In the genomic region with DNA sequence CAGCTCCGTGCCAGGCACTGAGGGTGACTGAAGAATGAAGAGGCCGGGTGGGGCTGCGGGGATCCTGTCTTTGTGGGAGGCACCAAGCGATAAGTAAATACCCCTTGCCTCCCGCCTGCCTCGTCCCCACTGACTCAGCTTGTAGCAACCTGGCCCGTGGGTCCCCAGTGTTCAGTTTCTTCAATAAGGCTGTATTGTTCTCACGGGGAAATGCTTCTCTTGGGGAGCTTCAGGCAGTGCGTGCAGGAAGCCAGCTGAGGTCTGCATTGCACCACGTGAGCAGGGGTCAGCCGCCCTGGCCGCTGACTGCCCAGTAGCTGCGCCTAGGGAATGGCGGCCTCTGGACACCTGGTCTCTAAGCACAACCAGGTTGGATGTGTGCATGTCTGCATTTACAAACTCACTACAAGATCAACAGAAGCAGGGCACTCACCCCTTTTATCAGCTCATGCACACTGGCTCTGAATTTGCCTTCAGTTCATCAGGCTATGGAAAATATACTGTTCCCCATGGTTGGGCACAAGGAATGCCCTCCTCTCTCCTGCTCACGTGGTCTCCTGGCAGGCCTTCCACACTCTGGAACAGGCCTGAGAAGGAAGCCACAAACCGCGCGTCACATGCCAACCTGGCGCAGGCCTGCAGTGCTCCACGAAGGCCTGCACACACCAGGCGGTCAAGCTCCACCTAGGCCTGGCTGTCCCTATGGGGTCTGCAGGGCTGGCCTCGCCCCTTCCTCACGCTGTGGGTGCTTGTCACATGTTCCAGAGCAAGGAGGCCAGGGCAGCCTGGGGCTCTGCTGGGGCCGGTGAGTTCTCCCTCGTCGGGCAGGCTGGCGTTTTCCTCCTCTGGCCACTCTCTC, we compare ENCODE assay signal across 18 cellular contexts.
DNase-seq lines count a peak whose midpoint lies in the region; ATAC-seq, FAIRE-seq and TF ChIP-seq lines count a peak whose summit lies in the region.
"Had no signal": no experiment of that assay in that cellular context is flagged by ENCODE, and none has a peak within 500 bp of the region (broad histone marks: within the 10 kb centered on the region; RNA-seq: fewer than 3 reads in every experiment).

No MANE protein-coding gene starts in this region.

- no peaks in the 10 kb centered on the region for H3K36me3 ChIP-seq in MG63
- H3K36me3 ChIP-seq in esophagus muscularis mucosa, result no peaks in the 10 kb centered on the region

- intact Hi-C loops in esophagus muscularis mucosa (cut with DNase I), result no loop called here

- ATAC-seq in GM21717 (IDR thresholded peaks at IDR 0.05; ENCODE audit: unreplicated experiment) (no peak), T-helper 17 cell (no peak)
- ATAC-seq: GM23338, PC-3 had no signal

- in situ Hi-C loops in ACHN (cut with HindIII; ENCODE audit: low pct_ligation_motif_present, low pct_unique_long_range_greater_than_20kb, low sequenced_read_pairs), result no loop called here

- no peak overlapping the region for H3K27ac Mint-ChIP-seq in T-helper 17 cell
- H3K27ac Mint-ChIP-seq: CD14-positive monocyte, GM23338 had no signal

- no peak overlapping the region for H3K27ac ChIP-seq in esophagus muscularis mucosa (replicated peaks in 1 of 4)

- TF ChIP-seq EP300 in esophagus muscularis mucosa (IDR thresholded peaks at IDR 0.05), result no peak

- H3K4me3 Mint-ChIP-seq in T-helper 17 cell, result no peak overlapping the region
- H3K4me3 Mint-ChIP-seq: CD14-positive monocyte, GM23338 had no signal

- no peaks in the 10 kb centered on the region for H3K9me3 ChIP-seq in MG63
- H3K9me3 ChIP-seq in esophagus muscularis mucosa, result peaks cover 0 to 17% (median 10%) of the 10 kb centered on the region in 4 donors
- H3K9me3 ChIP-seq in T-helper 17 cell (ENCODE audit: control insufficient read depth, low read length, poor library complexity, severe bottlenecking), result peaks cover 3% of the 10 kb centered on the region
- H3K9me3 ChIP-seq: Caco-2 had no signal

- H3K4me1 ChIP-seq in esophagus muscularis mucosa, result no peaks in the 10 kb centered on the region
- H3K4me1 ChIP-seq: Caco-2 had no signal

- no peak for TF ChIP-seq POLR2A in esophagus muscularis mucosa (IDR thresholded peaks at IDR 0.05; ENCODE audit: low read depth)

- H3K4me1 Mint-ChIP-seq in T-helper 17 cell, result no peaks in the 10 kb centered on the region
- H3K4me1 Mint-ChIP-seq: CD14-positive monocyte, GM23338 had no signal

- TF ChIP-seq CTCF in esophagus muscularis mucosa (IDR thresholded peaks at IDR 0.05), result no peak

- 78% methylated on average over 18 of the region's 27 CpGs for WGBS in esophagus muscularis mucosa

- no peak for FAIRE-seq in urothelium cell line (lab: Jason Lieb, UNC)
- FAIRE-seq: A204.1 had no signal

- DNase-seq in ACHN (peak; percentile 58), MG63 (peak; percentile 8), esophagus muscularis mucosa (ENCODE audit: extremely low spot score) (peak; percentile 90), mucosa of gallbladder (ENCODE audit: low spot score) (peak; percentile 73), urothelium cell line (ENCODE audit: low spot score) (no peak), T-helper 17 cell (no peak)
- DNase-seq in effector CD4-positive, alpha-beta T cell, result no peak
- DNase-seq: Caco-2, GF-D8, Karpas-422, NCI-H1417 treated with DMSO at 0.1 percent for 48 hours, NCI-H2029 treated with DMSO at 0.1 percent for 48 hours, NCI-H510A treated with DMSO at 0.1 percent for 48 hours, PC-3 had no signal

- H3K4me3 ChIP-seq in MG63 (no peak overlapping the region), esophagus muscularis mucosa (no peak overlapping the region)
- H3K4me3 ChIP-seq: GM23338 had no signal

- H3K27me3 Mint-ChIP-seq in T-helper 17 cell, result peaks cover 7% of the 10 kb centered on the region

- no peaks in the 10 kb centered on the region for H3K36me3 Mint-ChIP-seq in T-helper 17 cell (ENCODE audit: low read depth)
- H3K36me3 Mint-ChIP-seq: CD14-positive monocyte had no signal

- H3K27me3 ChIP-seq in MG63, result no peaks in the 10 kb centered on the region
- no peaks in the 10 kb centered on the region for H3K27me3 ChIP-seq in esophagus muscularis mucosa

Comparison
In these comparisons a context has a peak if more than half of its experiments do, and no peak if none do; other contexts are left out.
1. DNase-seq: peak in ACHN (single experiment), MG63 (single experiment), esophagus muscularis mucosa (single experiment) and mucosa of gallbladder (single experiment); none in urothelium cell line (single experiment), T-helper 17 cell (0 of 3) and effector CD4-positive, alpha-beta T cell (single experiment).